15 cellular contexts compared by ENCODE assay signal in genomic region chr12:131713349-131713748, GRCh38. TPM values are rescaled to one million over a fixed set of nuclear protein-coding genes. Genes with fewer than 3 reads are reported as not detected.
DNase-seq lines count a peak whose midpoint lies in the region; ATAC-seq and TF ChIP-seq lines count a peak whose summit lies in the region.
"Had no signal": no experiment of that assay in that cellular context is flagged by ENCODE, and none has a peak within 500 bp of the region (broad histone marks: within the 10 kb centered on the region; RNA-seq: fewer than 3 reads in every experiment).

No MANE protein-coding gene starts in this region.

- 0 out of 2 replicates have a peak, but pooled peaks cover 3% of the 10 kb centered on the region for H3K4me1 ChIP-seq in SJCRH30

- H3K9me3 Mint-ChIP-seq in activated T-cell treated with anti-CD3 and anti-CD28 coated beads, Interleukin-2, amount 50 U/mL, for 24 hours: peaks cover 6% of the 10 kb centered on the region
- H3K9me3 Mint-ChIP-seq in HFFc6: no peaks in the 10 kb centered on the region
- H3K9me3 Mint-ChIP-seq in activated naive CD8-positive, alpha-beta T cell treated with anti-CD3 and anti-CD28 coated beads, Interleukin-2, amount 50 U/mL, for 24 hours: peaks cover 7% of the 10 kb centered on the region
- H3K9me3 Mint-ChIP-seq in nephron progenitor cell: peaks cover 18% of the 10 kb centered on the region

- 0 out of 2 replicates have a peak, but pooled peaks cover 4% of the 10 kb centered on the region for H3K9me3 ChIP-seq in SJCRH30 (replicated peaks)
- H3K9me3 ChIP-seq: thoracic aorta had no signal

- no peaks in the 10 kb centered on the region for H3K27me3 ChIP-seq in SJCRH30

- peak overlapping the region; percentile 55 for H3K27ac Mint-ChIP-seq in activated T-cell treated with anti-CD3 and anti-CD28 coated beads, Interleukin-2, amount 50 U/mL, for 24 hours
- H3K27ac Mint-ChIP-seq in HFFc6 (no peak overlapping the region; the same call in 1 of the 2 replicates), nephron progenitor cell (no peak overlapping the region)
- peak overlapping the region; percentile 65 for H3K27ac Mint-ChIP-seq in activated naive CD8-positive, alpha-beta T cell treated with anti-CD3 and anti-CD28 coated beads, Interleukin-2, amount 50 U/mL, for 24 hours

- H3K4me1 Mint-ChIP-seq in activated T-cell treated with anti-CD3 and anti-CD28 coated beads, Interleukin-2, amount 50 U/mL, for 24 hours (ENCODE audit: low read depth): peaks cover 31% of the 10 kb centered on the region
- H3K4me1 Mint-ChIP-seq in HFFc6 (ENCODE audit: low read depth) (peaks cover 31% of the 10 kb centered on the region), nephron progenitor cell (peaks cover 31% of the 10 kb centered on the region)
- H3K4me1 Mint-ChIP-seq in activated naive CD8-positive, alpha-beta T cell treated with anti-CD3 and anti-CD28 coated beads, Interleukin-2, amount 50 U/mL, for 24 hours: peaks cover 31% of the 10 kb centered on the region

- H3K4me3 Mint-ChIP-seq in activated T-cell treated with anti-CD3 and anti-CD28 coated beads, Interleukin-2, amount 50 U/mL, for 24 hours: peak overlapping the region; percentile 92
- peak overlapping the region; percentile 94 for H3K4me3 Mint-ChIP-seq in HFFc6
- peak overlapping the region; percentile 96 for H3K4me3 Mint-ChIP-seq in activated naive CD8-positive, alpha-beta T cell treated with anti-CD3 and anti-CD28 coated beads, Interleukin-2, amount 50 U/mL, for 24 hours
- H3K4me3 Mint-ChIP-seq in nephron progenitor cell: peak overlapping the region; percentile 53

- peaks cover 76% of the 10 kb centered on the region for H3K36me3 Mint-ChIP-seq in activated T-cell treated with anti-CD3 and anti-CD28 coated beads, Interleukin-2, amount 50 U/mL, for 24 hours (ENCODE audit: low read depth)
- H3K36me3 Mint-ChIP-seq in HFFc6 (ENCODE audit: low read depth) (peaks cover 32% of the 10 kb centered on the region), nephron progenitor cell (ENCODE audit: low read depth) (peaks cover 54% of the 10 kb centered on the region)
- peaks cover 44% of the 10 kb centered on the region for H3K36me3 Mint-ChIP-seq in activated naive CD8-positive, alpha-beta T cell treated with anti-CD3 and anti-CD28 coated beads, Interleukin-2, amount 50 U/mL, for 24 hours (ENCODE audit: low read depth)

- ATAC-seq in activated naive CD8-positive, alpha-beta T cell treated with anti-CD3 and anti-CD28 coated beads, Interleukin-2, amount 50 U/mL, for 24 hours: no peak
- ATAC-seq in GM18861 (IDR thresholded peaks at IDR 0.05; ENCODE audit: unreplicated experiment): no peak

- no peak for TF ChIP-seq CTCF in HFFc6 (IDR thresholded peaks at IDR 0.05)
- TF ChIP-seq CTCF in nephron progenitor cell (IDR thresholded peaks at IDR 0.05): no peak

- H3K27ac ChIP-seq in SJCRH30: no peak overlapping the region
- H3K27ac ChIP-seq: thoracic aorta, VCaP had no signal

- no peak for DNase-seq in activated T-cell treated with anti-CD3 and anti-CD28 coated beads, Interleukin-2, amount 50 U/mL, for 24 hours
- DNase-seq in activated T-cell treated with anti-CD3 and anti-CD28 coated beads for 4 hours (no peak), HFFc6 (no peak), nephron progenitor cell (no peak), SJCRH30 (no peak), SW 1271 (lab: John Stamatoyannopoulos, UW) (no peak)
- no peak for DNase-seq in activated naive CD8-positive, alpha-beta T cell treated with anti-CD3 and anti-CD28 coated beads, Interleukin-2, amount 50 U/mL, for 24 hours
- DNase-seq: DMS 273 treated with DMSO at 0.1 percent for 48 hours, MV-4-11, NCI-H2171, posterior cingulate gyrus, SIG-M5 had no signal

- H3K4me3 ChIP-seq in SJCRH30: no peak overlapping the region
- H3K4me3 ChIP-seq: thoracic aorta had no signal

- H3K36me3 ChIP-seq in SJCRH30: peaks cover 42% of the 10 kb centered on the region

- H3K27me3 Mint-ChIP-seq in activated T-cell treated with anti-CD3 and anti-CD28 coated beads, Interleukin-2, amount 50 U/mL, for 24 hours: no peaks in the 10 kb centered on the region
- H3K27me3 Mint-ChIP-seq in HFFc6 (ENCODE audit: insufficient read depth): peaks cover 3% of the 10 kb centered on the region
- no peaks in the 10 kb centered on the region for H3K27me3 Mint-ChIP-seq in activated naive CD8-positive, alpha-beta T cell treated with anti-CD3 and anti-CD28 coated beads, Interleukin-2, amount 50 U/mL, for 24 hours
- peaks cover 9% of the 10 kb centered on the region for H3K27me3 Mint-ChIP-seq in nephron progenitor cell (ENCODE audit: low read depth, poor library complexity)

RNA-seq across cellular contexts. Expression of gene SFSWAP, which starts 2.5 kb away (rescaled TPM):
- 10 to 100 TPM; 23.9 to 32.4 (median 28.8) TPM for total RNA-seq in HFFc6 (2021; fragmentation: NEBNext Ultra II Directional; extraction: Animal tissue kit (Norgen Biotek cat#: 25700))
- total RNA-seq in SJCRH30 (2014; rRNA removed; shearing (Covaris generic)): 28.7 and 32.6 TPM in 2 replicates

Comparison
In these comparisons a context has a peak if more than half of its experiments do, and no peak if none do; other contexts are left out.
1. H3K27ac Mint-ChIP-seq: peak in activated T-cell treated with anti-CD3 and anti-CD28 coated beads, Interleukin-2, amount 50 U/mL, for 24 hours (single experiment) and activated naive CD8-positive, alpha-beta T cell treated with anti-CD3 and anti-CD28 coated beads, Interleukin-2, amount 50 U/mL, for 24 hours (single experiment); none in HFFc6 (single experiment) and nephron progenitor cell (single experiment).
2. Peak in every context shown above with its lines, with median percentiles within 50 percentile points of each other: H3K4me3 Mint-ChIP-seq.